2 cellular contexts compared by ENCODE assay signal in the genomic region with DNA sequence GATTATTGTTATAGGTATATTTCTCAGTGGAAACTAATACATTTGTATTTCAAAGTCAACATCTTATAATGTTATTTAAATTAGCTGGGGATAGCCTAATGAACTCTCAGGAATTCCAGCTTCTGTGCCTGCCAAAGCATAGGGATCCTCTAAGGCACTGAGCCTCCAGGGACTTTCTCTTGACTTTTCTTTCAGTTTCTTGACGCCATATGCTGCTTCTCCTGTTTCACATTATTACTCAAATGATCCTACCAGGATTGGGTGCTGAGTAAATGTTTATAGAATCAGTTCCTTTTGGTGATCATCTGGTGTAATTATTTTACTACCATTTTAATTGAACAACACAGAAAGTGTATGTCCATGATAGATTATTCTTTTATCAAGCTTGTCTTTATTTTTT.
TF ChIP-seq lines count a peak whose summit lies in the region.

No MANE protein-coding gene starts in this region.

TF ChIP-seq in GM23338, 12 proteins besides CTCF, POLR2A, EP300 and RAD21:
- no peak for TF ChIP-seq POLR2AphosphoS5 (IDR thresholded peaks at IDR 0.05; ENCODE audit: low read depth)
- TF ChIP-seq, protein P1, sequence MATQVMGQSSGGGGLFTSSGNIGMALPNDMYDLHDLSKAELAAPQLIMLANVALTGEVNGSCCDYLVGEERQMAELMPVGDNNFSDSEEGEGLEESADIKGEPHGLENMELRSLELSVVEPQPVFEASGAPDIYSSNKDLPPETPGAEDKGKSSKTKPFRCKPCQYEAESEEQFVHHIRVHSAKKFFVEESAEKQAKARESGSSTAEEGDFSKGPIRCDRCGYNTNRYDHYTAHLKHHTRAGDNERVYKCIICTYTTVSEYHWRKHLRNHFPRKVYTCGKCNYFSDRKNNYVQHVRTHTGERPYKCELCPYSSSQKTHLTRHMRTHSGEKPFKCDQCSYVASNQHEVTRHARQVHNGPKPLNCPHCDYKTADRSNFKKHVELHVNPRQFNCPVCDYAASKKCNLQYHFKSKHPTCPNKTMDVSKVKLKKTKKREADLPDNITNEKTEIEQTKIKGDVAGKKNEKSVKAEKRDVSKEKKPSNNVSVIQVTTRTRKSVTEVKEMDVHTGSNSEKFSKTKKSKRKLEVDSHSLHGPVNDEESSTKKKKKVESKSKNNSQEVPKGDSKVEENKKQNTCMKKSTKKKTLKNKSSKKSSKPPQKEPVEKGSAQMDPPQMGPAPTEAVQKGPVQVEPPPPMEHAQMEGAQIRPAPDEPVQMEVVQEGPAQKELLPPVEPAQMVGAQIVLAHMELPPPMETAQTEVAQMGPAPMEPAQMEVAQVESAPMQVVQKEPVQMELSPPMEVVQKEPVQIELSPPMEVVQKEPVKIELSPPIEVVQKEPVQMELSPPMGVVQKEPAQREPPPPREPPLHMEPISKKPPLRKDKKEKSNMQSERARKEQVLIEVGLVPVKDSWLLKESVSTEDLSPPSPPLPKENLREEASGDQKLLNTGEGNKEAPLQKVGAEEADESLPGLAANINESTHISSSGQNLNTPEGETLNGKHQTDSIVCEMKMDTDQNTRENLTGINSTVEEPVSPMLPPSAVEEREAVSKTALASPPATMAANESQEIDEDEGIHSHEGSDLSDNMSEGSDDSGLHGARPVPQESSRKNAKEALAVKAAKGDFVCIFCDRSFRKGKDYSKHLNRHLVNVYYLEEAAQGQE (IDR thresholded peaks at IDR 0.05; ENCODE audit: unreplicated experiment) = no peak
- no peak for TF ChIP-seq EZH2phosphoT487 (IDR thresholded peaks at IDR 0.05; ENCODE audit: unreplicated experiment)

TF ChIP-seq in IMR-90, 13 proteins besides CTCF, POLR2A, EP300 and RAD21:
- TF ChIP-seq, protein P2, sequence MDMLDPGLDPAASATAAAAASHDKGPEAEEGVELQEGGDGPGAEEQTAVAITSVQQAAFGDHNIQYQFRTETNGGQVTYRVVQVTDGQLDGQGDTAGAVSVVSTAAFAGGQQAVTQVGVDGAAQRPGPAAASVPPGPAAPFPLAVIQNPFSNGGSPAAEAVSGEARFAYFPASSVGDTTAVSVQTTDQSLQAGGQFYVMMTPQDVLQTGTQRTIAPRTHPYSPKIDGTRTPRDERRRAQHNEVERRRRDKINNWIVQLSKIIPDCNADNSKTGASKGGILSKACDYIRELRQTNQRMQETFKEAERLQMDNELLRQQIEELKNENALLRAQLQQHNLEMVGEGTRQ (IDR thresholded peaks at IDR 0.05; ENCODE audit: low read depth, low read length) = no peak
- TF ChIP-seq SMC3 (IDR thresholded peaks at IDR 0.05; ENCODE audit: low read depth, low read length) (no peak), RFX5 (IDR thresholded peaks at IDR 0.05; ENCODE audit: low read depth, low read length) (no peak)
